In genomic region chr1:7879228-7879627, GRCh38 we compare ENCODE assay signal across 34 cellular contexts. TPM values are rescaled to one million over a fixed set of nuclear protein-coding genes. Genes with fewer than 3 reads are reported as not detected.
"Had no signal": no experiment of that assay in that cellular context is flagged by ENCODE, and none has a peak within 500 bp of the region (broad histone marks: within the 10 kb centered on the region; RNA-seq: fewer than 3 reads in every experiment).

No MANE protein-coding gene starts in this region.

- H2AFZ ChIP-seq: hepatocyte had no signal

- DNase-seq: activated B cell treated with CpG ODN at 0.5 μM for 24 hours; activated CD4-positive, alpha-beta T cell treated with anti-CD3 and anti-CD28 coated beads for 48 hours; activated CD4-positive, alpha-beta T cell treated with anti-CD3 and anti-CD28 coated beads, Interleukin-2, amount 50 U/mL, for 1 hour; activated CD4-positive, alpha-beta T cell treated with anti-CD3 and anti-CD28 coated beads, Interleukin-2, amount 50 U/mL, for 48 hours; activated CD8-positive, alpha-beta memory T cell treated with anti-CD3 and anti-CD28 coated beads for 24 hours; activated CD8-positive, alpha-beta T cell treated with anti-CD3 and anti-CD28 coated beads for 36 hours; activated naive CD4-positive, alpha-beta T cell treated with anti-CD3 and anti-CD28 coated beads, Interleukin-2, amount 50 U/mL, for 16 hours; activated naive CD4-positive, alpha-beta T cell treated with Interleukin-2 at 50 U/mL for 16 hours; activated T-cell treated with anti-CD3 and anti-CD28 coated beads, Interleukin-2, amount 50 U/mL, for 4 hours; amniotic stem cell; anterior cingulate cortex; brain microvascular endothelial cell; cortex of kidney; dermis blood vessel endothelial cell; effector CD4-positive, alpha-beta T cell; effector memory CD8-positive, alpha-beta T cell; foreskin keratinocyte; gastrocnemius medialis; heart right ventricle; T-helper 2 cell; WERI-Rb-1 had no signal

- ATAC-seq: activated CD4-positive, CD25-positive, alpha-beta regulatory T cell treated with anti-CD3 and anti-CD28 coated beads, Interleukin-2, amount 50 U/mL, for 24 hours; activated CD8-positive, alpha-beta T cell treated with anti-CD3 and anti-CD28 coated beads for 36 hours; activated T-cell treated with anti-CD3 and anti-CD28 coated beads, Interleukin-2, amount 50 U/mL, for 4 hours; effector memory CD8-positive, alpha-beta T cell; esophagus mucosa; foreskin keratinocyte; gastrocnemius medialis; heart right ventricle had no signal

- H3K4me2 ChIP-seq: hepatocyte had no signal

- H3K4me1 ChIP-seq: foreskin keratinocyte, gastrocnemius medialis, heart right ventricle had no signal

- H3K4me3 Mint-ChIP-seq: activated B cell treated with CpG ODN at 0.5 μM for 24 hours; activated CD8-positive, alpha-beta T cell treated with anti-CD3 and anti-CD28 coated beads for 36 hours; activated naive CD8-positive, alpha-beta T cell; activated T-cell treated with anti-CD3 and anti-CD28 coated beads, Interleukin-2, amount 50 U/mL, for 4 hours; activated T-helper 1 cell treated with anti-CD3 and anti-CD28 coated beads, Interleukin-12 subunit alpha, Interleukin-12 subunit beta, Interleukin-2, Interleukin-4 antibody, amounts not matched to agents 30 ng/mL and 10 ng/mL and 1 ng/mL, durations not matched to agents 14 hours and 24 hours and 36 hours; central memory CD8-positive, alpha-beta T cell; effector memory CD8-positive, alpha-beta T cell had no signal

- H3K79me2 ChIP-seq: hepatocyte had no signal

- H3K27ac Mint-ChIP-seq: activated B cell treated with CpG ODN at 0.5 μM for 24 hours; activated CD8-positive, alpha-beta T cell treated with anti-CD3 and anti-CD28 coated beads for 36 hours; activated naive CD8-positive, alpha-beta T cell; activated T-helper 1 cell treated with anti-CD3 and anti-CD28 coated beads, Interleukin-12 subunit alpha, Interleukin-12 subunit beta, Interleukin-2, Interleukin-4 antibody, amounts not matched to agents 30 ng/mL and 10 ng/mL and 1 ng/mL, durations not matched to agents 14 hours and 24 hours and 36 hours; activated T-helper 2 cell treated with anti-CD3 and anti-CD28 coated beads, Interferon-gamma antibody, Interleukin-2, Interleukin-4, amounts not matched to agents 10 μg/mL and 5 μg/mL and 100 μg/mL, durations not matched to agents 14 hours and 24 hours and 36 hours had no signal

- H3K27ac ChIP-seq: brain microvascular endothelial cell, foreskin keratinocyte, gastrocnemius medialis, heart right ventricle, hepatocyte, WERI-Rb-1 had no signal

- H3K27me3 Mint-ChIP-seq: central memory CD8-positive, alpha-beta T cell had no signal

- H3K4me1 Mint-ChIP-seq: activated B cell treated with CpG ODN at 0.5 μM for 24 hours; central memory CD8-positive, alpha-beta T cell had no signal

- H3K27me3 ChIP-seq: brain microvascular endothelial cell, gastrocnemius medialis, hepatocyte had no signal

RNA-seq across cellular contexts. Expression of gene UTS2, which starts 26.4 kb away (rescaled TPM):
- total RNA-seq: activated CD8-positive, alpha-beta T cell treated with anti-CD3 and anti-CD28 coated beads for 36 hours; activated T-helper 1 cell treated with anti-CD3 and anti-CD28 coated beads, Interleukin-12 subunit alpha, Interleukin-12 subunit beta, Interleukin-2, Interleukin-4 antibody, amounts not matched to agents 30 ng/mL and 10 ng/mL and 1 ng/mL, durations not matched to agents 14 hours and 24 hours and 36 hours; activated T-helper 2 cell treated with anti-CD3 and anti-CD28 coated beads, Interferon-gamma antibody, Interleukin-2, Interleukin-4, amounts not matched to agents 10 μg/mL and 5 μg/mL and 100 μg/mL, durations not matched to agents 14 hours and 24 hours and 36 hours; astrocyte; bronchial epithelial cell; cardiac septum; cerebellum; dermis blood vessel endothelial cell; epithelial cell of proximal tubule; esophagus mucosa; foreskin keratinocyte; gastrocnemius medialis; hepatocyte; T-helper 1 cell treated with Interleukin-12 subunit alpha and Interleukin-12 subunit beta and Interleukin-4 antibody, amounts not matched to agents 30 ng/mL and 1 ng/mL, for 36 hours had no signal
